In genomic region chr14:58463147-58463546, GRCh38 we compare ENCODE assay signal across 25 cellular contexts.
"Had no signal": no experiment of that assay in that cellular context is flagged by ENCODE, and none has a peak within 500 bp of the region (broad histone marks: within the 10 kb centered on the region; RNA-seq: fewer than 3 reads in every experiment).

No MANE protein-coding gene starts in this region.

- H3K4me1 ChIP-seq: esophagus squamous epithelium, gastrocnemius medialis, heart right ventricle, left lung, lower lobe of right lung had no signal

- ATAC-seq: effector memory CD8-positive, alpha-beta T cell; esophagus mucosa; gastrocnemius medialis; heart right ventricle; left cardiac atrium; left lung; left ventricle myocardium superior; lower lobe of right lung; mucosa of descending colon; naive thymus-derived CD8-positive, alpha-beta T cell had no signal

- H3K4me3 Mint-ChIP-seq: dendritic cell treated with granulocyte-macrophage colony-stimulating factor and Interleukin-4, amounts not matched to agents 40 ng/mL and 50 ng/mL, for 4 days; effector memory CD8-positive, alpha-beta T cell; endodermal cell; mesothelial cell of epicardium; naive B cell; naive thymus-derived CD8-positive, alpha-beta T cell had no signal

- H3K4me1 Mint-ChIP-seq: endodermal cell, mesothelial cell of epicardium, naive B cell had no signal

- H3K27ac ChIP-seq: epithelial cell of prostate, esophagus squamous epithelium, gastrocnemius medialis, heart right ventricle, left lung, lower lobe of right lung had no signal

- H3K27me3 Mint-ChIP-seq: dendritic cell treated with granulocyte-macrophage colony-stimulating factor and Interleukin-4, amounts not matched to agents 40 ng/mL and 50 ng/mL, for 4 days; effector memory CD8-positive, alpha-beta T cell; naive B cell; naive thymus-derived CD8-positive, alpha-beta T cell had no signal

- H3K9me3 Mint-ChIP-seq: dendritic cell treated with granulocyte-macrophage colony-stimulating factor and Interleukin-4, amounts not matched to agents 40 ng/mL and 50 ng/mL, for 4 days; effector memory CD8-positive, alpha-beta T cell; endodermal cell; mesothelial cell of epicardium; naive B cell; naive thymus-derived CD8-positive, alpha-beta T cell had no signal

- H3K27ac Mint-ChIP-seq: dendritic cell treated with granulocyte-macrophage colony-stimulating factor and Interleukin-4, amounts not matched to agents 40 ng/mL and 50 ng/mL, for 4 days; endodermal cell; mesothelial cell of epicardium had no signal

- H3K9me3 ChIP-seq: esophagus squamous epithelium, gastrocnemius medialis, heart right ventricle, left lung, lower lobe of right lung, mucosa of descending colon had no signal

- H3K27me3 ChIP-seq: esophagus squamous epithelium, gastrocnemius medialis, heart right ventricle, left lung had no signal

- H3K4me3 ChIP-seq: esophagus squamous epithelium, gastrocnemius medialis, heart right ventricle, left lung, lower lobe of right lung, mucosa of descending colon had no signal

- DNase-seq: cortex of kidney; effector CD8-positive, alpha-beta T cell; effector memory CD8-positive, alpha-beta T cell; endodermal cell; erythroblast; esophagus squamous epithelium; foreskin fibroblast; foreskin melanocyte; gastrocnemius medialis; glutamatergic neuron; head of caudate nucleus; heart right ventricle; hippocampal formation; left cardiac atrium; left lung; left ventricle myocardium superior; lower lobe of right lung; mesenchymal stem cell; mucosa of descending colon; naive B cell; naive thymus-derived CD8-positive, alpha-beta T cell had no signal
